In genomic region chr3:67083277-67083676, GRCh38 we compare ENCODE assay signal across 8 cellular contexts.
A peak's percentile ranks its signal among the peaks of the same experiment; 100 is the strongest.
DNase-seq lines count a peak whose midpoint lies in the region; ATAC-seq lines count a peak whose summit lies in the region.

No MANE protein-coding gene starts in this region.

- peak overlapping the region; percentile 42 to 68 (median 51) for H3K4me3 Mint-ChIP-seq in T-cell
- H3K4me3 Mint-ChIP-seq in stimulated activated naive CD8-positive, alpha-beta T cell treated with anti-CD3 and anti-CD28 coated beads, Interleukin-15, Interleukin-2, amounts not matched to agents 100 ng/mL and 50 ng/mL, for 24 hours = peak overlapping the region; percentile 63

- H3K4me1 Mint-ChIP-seq in T-cell = peaks cover 28 to 36% (median 31%) of the 10 kb centered on the region in 3 donors
- peaks cover 30% of the 10 kb centered on the region for H3K4me1 Mint-ChIP-seq in stimulated activated naive CD8-positive, alpha-beta T cell treated with anti-CD3 and anti-CD28 coated beads, Interleukin-15, Interleukin-2, amounts not matched to agents 100 ng/mL and 50 ng/mL, for 24 hours (ENCODE audit: low read depth)

- H3K4me3 ChIP-seq in aorta (ENCODE audit: low read length in 2 of 2) = no peak overlapping the region

- H3K9me3 Mint-ChIP-seq in T-cell = peaks cover 25 to 57% (median 36%) of the 10 kb centered on the region in 3 donors
- peaks cover 51% of the 10 kb centered on the region for H3K9me3 Mint-ChIP-seq in stimulated activated naive CD8-positive, alpha-beta T cell treated with anti-CD3 and anti-CD28 coated beads, Interleukin-15, Interleukin-2, amounts not matched to agents 100 ng/mL and 50 ng/mL, for 24 hours

- POLR2A ChIA-PET in T-cell (lab: Charles Lee) = interaction anchor here (0.6 kb wide), 2 partner anchors 9 to 38 kb away, joined by 3 read pairs; no protein-coding TSS in a partner anchor

- H3K9me3 ChIP-seq in aorta (ENCODE audit: control insufficient read depth, low read length) = no peaks in the 10 kb centered on the region

- H3K27me3 Mint-ChIP-seq in T-cell = peaks cover 0 to 3% of the 10 kb centered on the region in 2 donors
- peaks cover 8% of the 10 kb centered on the region for H3K27me3 Mint-ChIP-seq in stimulated activated naive CD8-positive, alpha-beta T cell treated with anti-CD3 and anti-CD28 coated beads, Interleukin-15, Interleukin-2, amounts not matched to agents 100 ng/mL and 50 ng/mL, for 24 hours

- CTCF ChIA-PET in T-cell (lab: Charles Lee) = interaction anchor here in 1 of 2 donors (1.0 to 1.6 kb wide), 2 partner anchors 21 to 676 kb away, joined by 3 read pairs; no protein-coding TSS in a partner anchor

- H3K36me3 Mint-ChIP-seq in T-cell = peaks cover 49% of the 10 kb centered on the region
- H3K36me3 Mint-ChIP-seq in stimulated activated naive CD8-positive, alpha-beta T cell treated with anti-CD3 and anti-CD28 coated beads, Interleukin-15, Interleukin-2, amounts not matched to agents 100 ng/mL and 50 ng/mL, for 24 hours (ENCODE audit: low read depth) = peaks cover 38% of the 10 kb centered on the region

- no peaks in the 10 kb centered on the region for H3K36me3 ChIP-seq in aorta (ENCODE audit: control insufficient read depth in 1 of 2, insufficient read depth in 2 of 2, low read length in 1 of 2)

- no peak overlapping the region for H3K27ac ChIP-seq in aorta (ENCODE audit: low read depth in 1 of 2, low read length in 2 of 2)

- 82% methylated on average over 1 of the region's 1 CpG for WGBS in aorta, 2 donors

- H3K27ac Mint-ChIP-seq in T-cell = peak overlapping the region; percentile 88 to 95
- H3K27ac Mint-ChIP-seq in stimulated activated naive CD8-positive, alpha-beta T cell treated with anti-CD3 and anti-CD28 coated beads, Interleukin-15, Interleukin-2, amounts not matched to agents 100 ng/mL and 50 ng/mL, for 24 hours = peak overlapping the region; percentile 75

- H3K27me3 ChIP-seq in aorta (ENCODE audit: control insufficient read depth in 1 of 2, insufficient read depth in 2 of 2, low read length in 1 of 2) = no peaks in the 10 kb centered on the region

- ATAC-seq in HG02610 (IDR thresholded peaks at IDR 0.05; ENCODE audit: unreplicated experiment) = peak; percentile 70
- peak; percentile 77 to 100 (median 100) for ATAC-seq in T-cell (replicated peaks in 1 of 4)
- ATAC-seq in GM19023 (IDR thresholded peaks at IDR 0.05; ENCODE audit: unreplicated experiment) = no peak
- no peak for ATAC-seq in aorta (ENCODE audit: low FRiP score)

- no peaks in the 10 kb centered on the region for H3K4me1 ChIP-seq in aorta (ENCODE audit: control insufficient read depth in 1 of 2, insufficient read depth in 2 of 2, low read length in 2 of 2)

- intact Hi-C loops in aorta (cut with DNase I) = no loop called here

- DNase-seq in EL (peak; percentile 67), T-cell (peak in 32 of 34 experiments; percentile 13 to 56 (median 32)), cerebellar nuclear complex (lab: John Stamatoyannopoulos, UW) (no peak), aorta (no peak)
- DNase-seq in central memory CD4-positive, alpha-beta T cell = peak; percentile 74

Comparison
In these comparisons a context has a peak if more than half of its experiments do, and no peak if none do; other contexts are left out.
1. DNase-seq: peak in EL (single experiment), T-cell (32 of 34) and central memory CD4-positive, alpha-beta T cell (single experiment); none in cerebellar nuclear complex (0 of 2) and aorta (0 of 2).
2. ATAC-seq: peak in HG02610 (single experiment) and T-cell (4 of 4); none in GM19023 (single experiment) and aorta (single experiment).